12 cellular contexts compared by ENCODE assay signal in genomic region chr14:68293404-68293803, GRCh38.
A peak's percentile ranks its signal among the peaks of the same experiment; 100 is the strongest.
DNase-seq lines count a peak whose midpoint lies in the region; ATAC-seq and TF ChIP-seq lines count a peak whose summit lies in the region.
"Had no signal": no experiment of that assay in that cellular context is flagged by ENCODE, and none has a peak within 500 bp of the region (broad histone marks: within the 10 kb centered on the region; RNA-seq: fewer than 3 reads in every experiment).

No MANE protein-coding gene starts in this region.

- H3K36me3 Mint-ChIP-seq in activated naive CD4-positive, alpha-beta T cell treated with anti-CD3 and anti-CD28 coated beads for 36 hours (ENCODE audit: low read depth): no peaks in the 10 kb centered on the region
- peaks cover under 1% of the 10 kb centered on the region; the same call in 1 of the 2 replicates for H3K36me3 Mint-ChIP-seq in WTC11

- intact Hi-C loops in activated naive CD4-positive, alpha-beta T cell treated with anti-CD3 and anti-CD28 coated beads for 36 hours (cut with micrococcal nuclease): no loop called here
- intact Hi-C loops in transverse colon (cut with DNase I; ENCODE audit: low total_unique reads): no loop called here

- no peak overlapping the region for H4K8ac ChIP-seq in mesendoderm (ENCODE audit: low read depth, low read length)

- H3K4me3 Mint-ChIP-seq in activated naive CD4-positive, alpha-beta T cell treated with anti-CD3 and anti-CD28 coated beads for 36 hours: no peak overlapping the region
- H3K4me3 Mint-ChIP-seq in WTC11: no peak overlapping the region

- no peak overlapping the region for H2BK120ac ChIP-seq in mesendoderm (ENCODE audit: low read depth, low read length)

- no CpG with 5 or more reads among the region's 5 CpGs for WGBS in mesendoderm (ENCODE audit: extremely low coverage, insufficient coverage, low lambda C conversion rate)
- WGBS in transverse colon (ENCODE audit: low coverage in 1 of 2), 2 donors: 50 to 65% methylated on average over 3 to 5 of the region's 5 CpGs

- no peak for TF ChIP-seq POLR2A in transverse colon (IDR thresholded peaks at IDR 0.05)

- no peaks in the 10 kb centered on the region for H3K9me3 ChIP-seq in transverse colon
- H3K9me3 ChIP-seq: SJSA1 had no signal

- H3K79me2 ChIP-seq in mesendoderm (ENCODE audit: control insufficient read depth, insufficient read depth, low read length): no peaks in the 10 kb centered on the region

- H3K27ac ChIP-seq in mesendoderm (ENCODE audit: low read depth, low read length) (no peak overlapping the region), transverse colon (peak overlapping the region; percentile 76 to 84 (median 80))
- H3K27ac ChIP-seq: SJSA1 had no signal

- peaks cover 22% of the 10 kb centered on the region for H3K4me1 ChIP-seq in mesendoderm (ENCODE audit: control insufficient read depth, low read depth, low read length)
- H3K4me1 ChIP-seq in transverse colon: peaks cover 19 to 43% (median 35%) of the 10 kb centered on the region in 4 donors
- H3K4me1 ChIP-seq: SJSA1 had no signal

- TF ChIP-seq CTCF in WTC11 (IDR thresholded peaks at IDR 0.05) (no peak), transverse colon (IDR thresholded peaks at IDR 0.05) (no peak)

- H3K27me3 Mint-ChIP-seq in activated naive CD4-positive, alpha-beta T cell treated with anti-CD3 and anti-CD28 coated beads for 36 hours (ENCODE audit: low read depth): no peaks in the 10 kb centered on the region
- H3K27me3 Mint-ChIP-seq in WTC11 (ENCODE audit: low read depth): no peaks in the 10 kb centered on the region

- POLR2A ChIA-PET in WTC11 (lab: Charles Lee): no interaction called here

- in situ Hi-C loops in transverse colon (cut with MboI; ENCODE audit: low pct_ligation_motif_present in 1 of 4, low pct_unique_long_range_greater_than_20kb in 1 of 4, low sequenced_read_pairs in 3 of 4): no loop called here

- H4K5ac ChIP-seq in mesendoderm (ENCODE audit: low read length): no peak overlapping the region

- H3K18ac ChIP-seq in mesendoderm (ENCODE audit: low read length): peak overlapping the region; percentile 84

- H3K36me3 ChIP-seq in mesendoderm (ENCODE audit: control insufficient read depth, insufficient read depth, low read length) (no peaks in the 10 kb centered on the region), transverse colon (no peaks in the 10 kb centered on the region)
- H3K36me3 ChIP-seq: SJSA1 had no signal

- H3K4me3 ChIP-seq in mesendoderm (ENCODE audit: low read length) (no peak overlapping the region), transverse colon (no peak overlapping the region)
- H3K4me3 ChIP-seq: SJSA1 had no signal

- no peak for TF ChIP-seq EP300 in transverse colon (IDR thresholded peaks at IDR 0.05; ENCODE audit: low read depth)

- H3K79me1 ChIP-seq in mesendoderm (ENCODE audit: low read length): no peaks in the 10 kb centered on the region

- no peak overlapping the region for H3K4ac ChIP-seq in mesendoderm (ENCODE audit: low read depth, low read length)

- H2AK5ac ChIP-seq in mesendoderm (ENCODE audit: low read length): no peak overlapping the region

- peak overlapping the region; percentile 25 for H3K56ac ChIP-seq in mesendoderm (ENCODE audit: low read length)

- DNase-seq in activated naive CD4-positive, alpha-beta T cell treated with anti-CD3 and anti-CD28 coated beads for 36 hours: peak; percentile 47
- DNase-seq in activated naive CD4-positive, alpha-beta T cell treated with anti-CD3 and anti-CD28 coated beads, Interleukin-2, amount 50 U/mL, for 16 hours: no peak
- DNase-seq in WTC11 (ENCODE audit: low spot score) (no peak), mesendoderm (no peak), transverse colon (peak; percentile 44), GM19240 (ENCODE audit: insufficient read length, low spot score) (no peak), SK-N-DZ (ENCODE audit: low spot score) (no peak)
- DNase-seq: aorta, NCI-H1048, NCI-H69 had no signal

- peak overlapping the region; percentile 13 for H3K9ac ChIP-seq in mesendoderm (ENCODE audit: low read length)

- H2BK15ac ChIP-seq in mesendoderm (replicated peaks; ENCODE audit: low read depth): no peak overlapping the region

- H3K9me3 Mint-ChIP-seq in activated naive CD4-positive, alpha-beta T cell treated with anti-CD3 and anti-CD28 coated beads for 36 hours: no peaks in the 10 kb centered on the region
- H3K9me3 Mint-ChIP-seq in WTC11: peaks cover 3% of the 10 kb centered on the region

- H3K23ac ChIP-seq in mesendoderm (ENCODE audit: low read length): peak overlapping the region; percentile 7

- ATAC-seq in WTC11 (no peak), GM18861 (IDR thresholded peaks at IDR 0.05; ENCODE audit: unreplicated experiment) (no peak)

- H3K4me1 Mint-ChIP-seq in activated naive CD4-positive, alpha-beta T cell treated with anti-CD3 and anti-CD28 coated beads for 36 hours (ENCODE audit: low read depth): peaks cover 44% of the 10 kb centered on the region
- H3K4me1 Mint-ChIP-seq in WTC11: peaks cover 56% of the 10 kb centered on the region

- H3K27ac Mint-ChIP-seq in activated naive CD4-positive, alpha-beta T cell treated with anti-CD3 and anti-CD28 coated beads for 36 hours: no peak overlapping the region
- H3K27ac Mint-ChIP-seq in WTC11: peak overlapping the region; percentile 21; the same call in 1 of the 2 replicates

- H2BK5ac ChIP-seq in mesendoderm (ENCODE audit: low read length): no peak overlapping the region

- CTCF ChIA-PET in activated naive CD4-positive, alpha-beta T cell treated with anti-CD3 and anti-CD28 coated beads for 36 hours (lab: Charles Lee): interaction anchor here (1.2 to 1.4 kb wide), 3 partner anchors 43 to 525 kb away, joined by 3 to 5 read pairs (median 3); no protein-coding TSS in a partner anchor
- CTCF ChIA-PET in WTC11 (lab: Charles Lee): interaction anchor here (0.7 kb wide), 1 partner anchor 359 kb away, joined by 3 read pairs; no protein-coding TSS in a partner anchor

- no peak overlapping the region for H3K4me2 ChIP-seq in mesendoderm (ENCODE audit: low read length)

- H3K27me3 ChIP-seq in mesendoderm (ENCODE audit: insufficient read depth, low read length, poor library complexity): no peaks in the 10 kb centered on the region
- H3K27me3 ChIP-seq in transverse colon: no peaks in the 10 kb centered on the region
- H3K27me3 ChIP-seq: SJSA1 had no signal

TF ChIP-seq in WTC11, 78 proteins besides CTCF, POLR2A, EP300 and RAD21 (continues in another document):
- TF ChIP-seq GTF2I (CRISPR knock-in tag; conservative IDR thresholded peaks at IDR 0.05): no peak
- no peak for TF ChIP-seq TP53 (CRISPR knock-in tag; IDR thresholded peaks at IDR 0.05)
- TF ChIP-seq MLX (CRISPR knock-in tag; IDR thresholded peaks at IDR 0.05): no peak
- TF ChIP-seq USF2 (CRISPR knock-in tag; IDR thresholded peaks at IDR 0.05): no peak
- no peak for TF ChIP-seq MXD4 (CRISPR knock-in tag; IDR thresholded peaks at IDR 0.05; ENCODE audit: borderline replicate concordance)
- TF ChIP-seq MYBL2 (CRISPR knock-in tag; IDR thresholded peaks at IDR 0.05): no peak
- no peak for TF ChIP-seq ATF2 (CRISPR knock-in tag; IDR thresholded peaks at IDR 0.05; ENCODE audit: borderline replicate concordance, low read depth)
- TF ChIP-seq FOXP1 (CRISPR knock-in tag; IDR thresholded peaks at IDR 0.05; ENCODE audit: borderline replicate concordance): no peak
- no peak for TF ChIP-seq SMAD4 (CRISPR knock-in tag; IDR thresholded peaks at IDR 0.05)
- no peak for TF ChIP-seq EMX1 (CRISPR knock-in tag; IDR thresholded peaks at IDR 0.05)
- TF ChIP-seq E2F5 (CRISPR knock-in tag; IDR thresholded peaks at IDR 0.05): no peak
- no peak for TF ChIP-seq ZNF138 (CRISPR knock-in tag; conservative IDR thresholded peaks at IDR 0.05)

Comparison
In these comparisons a context has a peak if more than half of its experiments do, and no peak if none do; other contexts are left out.
1. DNase-seq: peak in activated naive CD4-positive, alpha-beta T cell treated with anti-CD3 and anti-CD28 coated beads for 36 hours (single experiment) and transverse colon (single experiment); none in activated naive CD4-positive, alpha-beta T cell treated with anti-CD3 and anti-CD28 coated beads, Interleukin-2, amount 50 U/mL, for 16 hours (single experiment), WTC11 (single experiment), mesendoderm (single experiment), GM19240 (single experiment) and SK-N-DZ (single experiment).